7 cellular contexts compared by ENCODE assay signal in the genomic region with DNA sequence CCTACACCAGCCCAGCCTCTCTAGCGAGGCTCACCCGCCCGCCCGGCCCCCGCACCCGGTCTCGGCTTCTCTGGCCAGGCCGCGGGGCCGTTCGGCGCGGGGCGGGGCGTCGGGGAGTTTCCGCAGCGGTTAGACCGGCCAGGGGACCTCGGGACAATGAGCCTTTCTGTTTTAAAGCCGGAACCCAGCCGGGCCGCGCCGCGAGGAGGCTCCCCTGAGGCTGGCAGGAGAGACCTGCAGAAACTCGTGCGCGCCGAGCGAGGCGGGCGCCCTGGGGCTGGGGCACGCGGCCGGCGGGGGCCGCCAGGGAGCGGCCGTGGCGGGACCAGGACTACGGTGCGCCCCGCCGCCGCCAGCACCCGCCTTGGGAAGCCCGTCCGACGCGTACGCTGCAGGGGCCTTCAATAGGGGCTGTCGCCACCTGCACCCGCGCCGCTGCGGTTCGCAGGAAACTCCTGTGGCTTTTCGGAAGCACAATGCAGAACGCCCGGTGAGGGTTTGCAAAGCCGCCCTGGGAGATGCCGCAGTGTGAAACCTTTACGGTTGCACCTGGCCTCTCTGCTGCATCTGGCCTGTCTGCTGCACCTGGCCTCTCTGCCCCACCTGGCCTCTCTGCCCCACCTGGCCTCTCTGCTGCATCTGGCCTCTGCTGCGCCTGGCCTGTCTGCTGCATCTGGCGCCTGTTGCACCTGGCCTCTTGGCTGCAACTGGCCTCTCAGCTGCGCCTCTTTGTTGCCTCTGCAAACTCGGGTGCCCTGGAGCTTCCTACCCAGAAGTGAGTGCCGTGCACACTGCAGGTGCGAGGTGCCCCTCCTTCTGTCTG.
DNase-seq lines count a peak whose midpoint lies in the region; ATAC-seq and TF ChIP-seq lines count a peak whose summit lies in the region.

No MANE protein-coding gene starts in this region.

- H3K27ac Mint-ChIP-seq in activated CD4-positive, alpha-beta T cell treated with anti-CD3 and anti-CD28 coated beads for 36 hours: peak overlapping the region; percentile 10

- DNase-seq in NCI-H187 treated with DMSO at 0.1 percent for 48 hours (lab: John Stamatoyannopoulos, UW) (peak; percentile 73), dorsolateral prefrontal cortex (peak in 6 of 10 donors; percentile 13 to 56 (median 46)), lower lobe of right lung (peak; percentile 76)
- peak; percentile 60 for DNase-seq in activated CD4-positive, alpha-beta T cell treated with anti-CD3 and anti-CD28 coated beads for 36 hours
- DNase-seq in stimulated activated CD8-positive, alpha-beta memory T cell treated with anti-CD3 and anti-CD28 coated beads, Interleukin-2, amount 100 ng/mL, for 1 hour (ENCODE audit: low read depth in 2 of 2): peak; percentile 9 to 29

- POLR2A ChIA-PET in activated CD4-positive, alpha-beta T cell treated with anti-CD3 and anti-CD28 coated beads for 36 hours (lab: Charles Lee): interaction anchor here (0.8 kb wide), 1 partner anchor 219 kb away, joined by 5 read pairs; no protein-coding TSS in a partner anchor

- H3K27me3 Mint-ChIP-seq in activated CD4-positive, alpha-beta T cell treated with anti-CD3 and anti-CD28 coated beads for 36 hours: no peaks in the 10 kb centered on the region

- no peaks in the 10 kb centered on the region for H3K36me3 ChIP-seq in lower lobe of right lung

- ATAC-seq in GM18502 (IDR thresholded peaks at IDR 0.05; ENCODE audit: poor library complexity, unreplicated experiment): peak; percentile 71
- peak; percentile 71 for ATAC-seq in HG02840 (IDR thresholded peaks at IDR 0.05; ENCODE audit: low FRiP score, unreplicated experiment)
- ATAC-seq in activated CD4-positive, alpha-beta T cell treated with anti-CD3 and anti-CD28 coated beads for 36 hours: peak; percentile 57
- ATAC-seq in lower lobe of right lung: peak; percentile 80 to 89

- H3K4me1 ChIP-seq in lower lobe of right lung: peaks cover 16% of the 10 kb centered on the region

- H3K4me3 Mint-ChIP-seq in activated CD4-positive, alpha-beta T cell treated with anti-CD3 and anti-CD28 coated beads for 36 hours: peak overlapping the region; percentile 56

- peak overlapping the region; percentile 32 to 77 (median 63) for H3K4me3 ChIP-seq in dorsolateral prefrontal cortex
- peak overlapping the region; percentile 64 for H3K4me3 ChIP-seq in lower lobe of right lung

- H3K36me3 Mint-ChIP-seq in activated CD4-positive, alpha-beta T cell treated with anti-CD3 and anti-CD28 coated beads for 36 hours (ENCODE audit: low read depth): no peaks in the 10 kb centered on the region

- H3K4me1 Mint-ChIP-seq in activated CD4-positive, alpha-beta T cell treated with anti-CD3 and anti-CD28 coated beads for 36 hours: peaks cover 12% of the 10 kb centered on the region

- H3K27me3 ChIP-seq in dorsolateral prefrontal cortex (no peaks in the 10 kb centered on the region), lower lobe of right lung (ENCODE audit: low read depth) (no peaks in the 10 kb centered on the region)

- H3K27ac ChIP-seq in dorsolateral prefrontal cortex: peak overlapping the region in 1 of 59 donors; percentile 45
- peak overlapping the region; percentile 64 for H3K27ac ChIP-seq in lower lobe of right lung

- TF ChIP-seq CTCF in dorsolateral prefrontal cortex (IDR thresholded peaks at IDR 0.05 in 54 of 56, conservative IDR thresholded peaks at IDR 0.05 in 2 of 56; ENCODE audit: low read depth in 1 of 56, partially characterized antibody in 56 of 56): peak in 4 of 56 donors; percentile 6 to 39 (median 18)
- no peak for TF ChIP-seq CTCF in lower lobe of right lung (IDR thresholded peaks at IDR 0.05)

- intact Hi-C loops in activated CD4-positive, alpha-beta T cell treated with anti-CD3 and anti-CD28 coated beads for 36 hours (cut with DNase I, micrococcal nuclease): loop anchor here in 1 of 2 experiments (2.0 to 10.0 kb wide), 2 partner anchors 64 to 218 kb away; a partner anchor contains a TSS
- intact Hi-C loops in dorsolateral prefrontal cortex (cut with DNase I): no loop called here
- intact Hi-C loops in lower lobe of right lung (cut with DNase I): no loop called here

- CTCF ChIA-PET in activated CD4-positive, alpha-beta T cell treated with anti-CD3 and anti-CD28 coated beads for 36 hours (lab: Charles Lee): interaction anchor here (0.7 kb wide), 2 partner anchors 55 to 292 kb away, joined by 3 to 5 read pairs; no protein-coding TSS in a partner anchor

- no peaks in the 10 kb centered on the region for H3K9me3 ChIP-seq in lower lobe of right lung

- no peaks in the 10 kb centered on the region for H3K9me3 Mint-ChIP-seq in activated CD4-positive, alpha-beta T cell treated with anti-CD3 and anti-CD28 coated beads for 36 hours (ENCODE audit: low read depth)

Comparison
In these comparisons a context has a peak if more than half of its experiments do, and no peak if none do; other contexts are left out.
1. DNase-seq: peak in every context shown above with its lines; median percentile 76 in lower lobe of right lung; 73 in NCI-H187 treated with DMSO at 0.1 percent for 48 hours; 60 in activated CD4-positive, alpha-beta T cell treated with anti-CD3 and anti-CD28 coated beads for 36 hours; 46 in dorsolateral prefrontal cortex; 19 in stimulated activated CD8-positive, alpha-beta memory T cell treated with anti-CD3 and anti-CD28 coated beads, Interleukin-2, amount 100 ng/mL, for 1 hour.